ENCODE assay signal across 16 cellular contexts in genomic region chr6:129102741-129103140, GRCh38.
DNase-seq lines count a peak whose midpoint lies in the region; ATAC-seq and TF ChIP-seq lines count a peak whose summit lies in the region.
"Had no signal": no experiment of that assay in that cellular context is flagged by ENCODE, and none has a peak within 500 bp of the region (broad histone marks: within the 10 kb centered on the region; RNA-seq: fewer than 3 reads in every experiment).

No MANE protein-coding gene starts in this region.

- no peak overlapping the region for H3K9ac ChIP-seq in IMR-90 (ENCODE audit: low read depth, low read length)
- H3K9ac ChIP-seq in fibroblast of lung (ENCODE audit: insufficient read depth, low read length), result no peak overlapping the region

- H3K36me3 ChIP-seq in IMR-90 (ENCODE audit: control insufficient read depth, insufficient read depth, low read length), result no peaks in the 10 kb centered on the region
- no peaks in the 10 kb centered on the region for H3K36me3 ChIP-seq in fibroblast of lung (ENCODE audit: control insufficient read depth, insufficient read depth, low read length)
- H3K36me3 ChIP-seq in lung (ENCODE audit: control insufficient read depth in 2 of 2, insufficient read depth in 2 of 2, low read length in 2 of 2), result no peaks in the 10 kb centered on the region
- no peaks in the 10 kb centered on the region for H3K36me3 ChIP-seq in suprapubic skin
- H3K36me3 ChIP-seq: cardiac muscle cell had no signal

- H4K20me1 ChIP-seq in IMR-90 (ENCODE audit: insufficient read depth, low read length) (no peaks in the 10 kb centered on the region), fibroblast of lung (ENCODE audit: control insufficient read depth, extremely low read depth, insufficient read depth, low read length) (no peaks in the 10 kb centered on the region)

- TF ChIP-seq CTCF in IMR-90 (conservative IDR thresholded peaks at IDR 0.05; ENCODE audit: low read depth, low read length) (no peak), fibroblast of lung (conservative IDR thresholded peaks at IDR 0.05 in 1 of 2, IDR thresholded peaks at IDR 0.05 in 1 of 2; ENCODE audit: low read depth in 1 of 2, low read length in 2 of 2) (no peak), lung (IDR thresholded peaks at IDR 0.05; ENCODE audit: control extremely low read depth, extremely low read depth) (no peak), suprapubic skin (IDR thresholded peaks at IDR 0.05) (no peak)

- H4K5ac ChIP-seq in IMR-90 (ENCODE audit: low read depth, low read length), result no peak overlapping the region

- no peak overlapping the region for H2BK5ac ChIP-seq in IMR-90 (ENCODE audit: low read depth, low read length, poor library complexity, severe bottlenecking)

- no peak overlapping the region for H3K56ac ChIP-seq in IMR-90 (ENCODE audit: extremely low read depth, insufficient read depth, low read length)

- dilution Hi-C loops in IMR-90 (cut with HindIII; ENCODE audit: low sequenced_read_pairs, unreplicated experiment), result no loop called here

- peak overlapping the region; percentile 8; the same call in 1 of the 2 replicates for H2AK5ac ChIP-seq in IMR-90 (ENCODE audit: low read depth, low read length)

- H4K8ac ChIP-seq in IMR-90 (ENCODE audit: low read depth in 2 of 2, low read length in 2 of 2), result no peak overlapping the region

- 43% methylated on average over 2 of the region's 4 CpGs; no CpG with 5 or more reads in 1 of the 2 experiments for WGBS in IMR-90 (ENCODE audit: extremely low coverage in 2 of 2, insufficient read length in 1 of 2), 2 experiments
- 69 to 85% methylated on average over 4 of the region's 4 CpGs for WGBS in lung, 2 donors
- WGBS in suprapubic skin, result 76% methylated on average over 4 of the region's 4 CpGs

- peak overlapping the region; percentile 52; the same call in 1 of the 2 replicates for H2BK20ac ChIP-seq in IMR-90 (ENCODE audit: low read depth, low read length)

- ATAC-seq in IMR-90 (ENCODE audit: low read depth) (peak; percentile 48; the same call in 1 of the 2 replicates), lung (ENCODE audit: insufficient read depth, low FRiP score) (peak; percentile 11), GM21515 (IDR thresholded peaks at IDR 0.05; ENCODE audit: unreplicated experiment) (no peak)
- ATAC-seq: activated naive CD4-positive, alpha-beta T cell treated with anti-CD3 and anti-CD28 coated beads, Interleukin-2, amount 50 U/mL, for 72 hours; stimulated activated naive CD8-positive, alpha-beta T cell treated with anti-CD3 and anti-CD28 coated beads, Interleukin-15, amount 100 ng/mL, for 72 hours had no signal

- intact Hi-C loops in IMR-90 (cut with micrococcal nuclease), result no loop called here

- 0 out of 2 replicates have a peak overlapping the region, but pooled peaks have one; percentile 71 for H3K23ac ChIP-seq in IMR-90 (ENCODE audit: low read depth, low read length)

- H2BK15ac ChIP-seq in IMR-90 (ENCODE audit: low read depth, low read length), result peak overlapping the region; percentile 12; the same call in 1 of the 3 replicates

- H2BK120ac ChIP-seq in IMR-90 (ENCODE audit: low read depth, low read length), result peak overlapping the region; percentile 70; the same call in 1 of the 2 replicates

- no TSS peak for BruUV-seq in IMR-90 (replicated peaks; lab: Mats Ljungman, UMichigan)

- TF ChIP-seq EP300 in suprapubic skin (IDR thresholded peaks at IDR 0.05), result no peak

- CTCF ChIA-PET in IMR-90 (lab: Yijun Ruan, JAX), result no interaction called here

- H3K4me1 ChIP-seq in IMR-90 (ENCODE audit: control insufficient read depth, insufficient read depth, low read length), result peaks cover 5% of the 10 kb centered on the region; the same call in 1 of the 2 replicates
- peaks cover 4% of the 10 kb centered on the region for H3K4me1 ChIP-seq in fibroblast of lung (ENCODE audit: control insufficient read depth, extremely low read depth, insufficient read depth, low read length)
- H3K4me1 ChIP-seq in lung (ENCODE audit: control insufficient read depth in 2 of 2, insufficient read depth in 2 of 2, low read length in 2 of 2), result peaks cover 1 to 9% of the 10 kb centered on the region in 2 donors
- H3K4me1 ChIP-seq in suprapubic skin, result peaks cover 4% of the 10 kb centered on the region

- no peak overlapping the region; the same call in 1 of the 2 replicates for H3K4me2 ChIP-seq in IMR-90 (ENCODE audit: low read depth, low read length)
- H3K4me2 ChIP-seq in fibroblast of lung (ENCODE audit: extremely low read depth, insufficient read depth, low read length), result peak overlapping the region; percentile 30

- H3K9me1 ChIP-seq in IMR-90 (ENCODE audit: insufficient read depth, low read length), result peaks cover 5% of the 10 kb centered on the region

- H3K27me3 ChIP-seq in IMR-90 (ENCODE audit: control insufficient read depth, insufficient read depth, low read length), result no peaks in the 10 kb centered on the region
- H3K27me3 ChIP-seq in fibroblast of lung (ENCODE audit: control insufficient read depth, insufficient read depth, low read length), result no peaks in the 10 kb centered on the region
- no peaks in the 10 kb centered on the region for H3K27me3 ChIP-seq in lung (ENCODE audit: control insufficient read depth, insufficient read depth)
- no peaks in the 10 kb centered on the region for H3K27me3 ChIP-seq in suprapubic skin
- H3K27me3 ChIP-seq: cardiac muscle cell had no signal

- in situ Hi-C loops in IMR-90 (cut with MboI; ENCODE audit: low sequenced_read_pairs), result no loop called here

- H2AK9ac ChIP-seq in IMR-90 (replicated peaks; ENCODE audit: low read depth, low read length, poor library complexity), result no peak overlapping the region

- H3K18ac ChIP-seq in IMR-90 (ENCODE audit: low read depth, low read length), result no peak overlapping the region

- TF ChIP-seq RAD21 in IMR-90 (IDR thresholded peaks at IDR 0.05; ENCODE audit: low read length), result no peak

- no peaks in the 10 kb centered on the region for H3K79me1 ChIP-seq in IMR-90 (ENCODE audit: low read depth in 1 of 2, low read length in 2 of 2)

- H3K9me3 ChIP-seq in IMR-90 (ENCODE audit: control insufficient read depth, insufficient read depth, low read length) (no peaks in the 10 kb centered on the region), fibroblast of lung (ENCODE audit: control insufficient read depth, insufficient read depth, low read depth, low read length) (no peaks in the 10 kb centered on the region), lung (ENCODE audit: control insufficient read depth in 2 of 2, insufficient read depth in 1 of 2, low read length in 1 of 2) (peaks cover 0 to 1% of the 10 kb centered on the region in 2 donors), suprapubic skin (no peaks in the 10 kb centered on the region)

- peak overlapping the region; percentile 70 for H3K4ac ChIP-seq in IMR-90 (ENCODE audit: low read depth, low read length)

- POLR2A ChIA-PET in IMR-90 (lab: Charles Lee; ENCODE audit: unreplicated experiment), result no interaction called here

- H4K91ac ChIP-seq in IMR-90 (ENCODE audit: insufficient read depth, low read depth, low read length), result no peak overlapping the region

- peak overlapping the region; percentile 88; the same call in 1 of the 2 replicates for H3K14ac ChIP-seq in IMR-90 (replicated peaks; ENCODE audit: low read depth, low read length)

- H3K4me3 ChIP-seq in IMR-90 (ENCODE audit: insufficient read depth, low read depth, low read length), result no peak overlapping the region
- no peak overlapping the region for H3K4me3 ChIP-seq in fibroblast of lung (replicated peaks in 1 of 4; ENCODE audit: control extremely low read depth in 1 of 4, insufficient read depth in 1 of 4, low read depth in 3 of 4, low read length in 4 of 4)
- H3K4me3 ChIP-seq in lung, result no peak overlapping the region
- no peak overlapping the region for H3K4me3 ChIP-seq in skeletal muscle cell (ENCODE audit: low read depth, low read length)
- no peak overlapping the region for H3K4me3 ChIP-seq in suprapubic skin
- H3K4me3 ChIP-seq: cardiac muscle cell had no signal

- TF ChIP-seq POLR2A in IMR-90 (IDR thresholded peaks at IDR 0.05; ENCODE audit: low read depth, low read length) (no peak), suprapubic skin (IDR thresholded peaks at IDR 0.05) (no peak)

- H3K79me2 ChIP-seq in fibroblast of lung (ENCODE audit: control insufficient read depth, insufficient read depth, low read length), result no peaks in the 10 kb centered on the region

- H2AFZ ChIP-seq in IMR-90 (replicated peaks; ENCODE audit: low read length, poor library complexity) (peak overlapping the region; percentile 74), fibroblast of lung (ENCODE audit: low read length) (no peak overlapping the region)

- DNase-seq in IMR-90 (peak; percentile 42), fibroblast of lung (ENCODE audit: low read depth in 2 of 2) (peak; percentile 17 to 79), lung (ENCODE audit: low spot score) (no peak), skeletal muscle cell (ENCODE audit: low read depth) (peak; percentile 65), suprapubic skin (ENCODE audit: low spot score in 2 of 2) (no peak), activated gamma-delta T cell (lab: John Stamatoyannopoulos, UW) (no peak), SHP77 treated with DMSO at 0.1 percent for 48 hours (lab: John Stamatoyannopoulos, UW) (no peak)
- DNase-seq: activated CD4-positive, alpha-beta T cell treated with anti-CD3 and anti-CD28 coated beads, Interleukin-2, amount 10 ng/mL, durations not matched to agents 24 days and 14 days; activated T-cell treated with anti-CD3 and anti-CD28 coated beads, Interleukin-2, amount 50 U/mL, for 1 hour; glutamatergic neuron; NCI-H2029 treated with DMSO at 0.1 percent for 48 hours; NCI-H526 treated with DMSO at 0.1 percent for 48 hours; stimulated activated naive CD8-positive, alpha-beta T cell treated with anti-CD3 and anti-CD28 coated beads, Interleukin-15, amount 100 ng/mL, for 72 hours had no signal

- no peak overlapping the region for H3K27ac ChIP-seq in IMR-90 (ENCODE audit: insufficient read depth, low read length)
- H3K27ac ChIP-seq in fibroblast of lung (ENCODE audit: insufficient read depth, low read length), result no peak overlapping the region
- peak overlapping the region in 1 of 2 donors; percentile 60 for H3K27ac ChIP-seq in lung (ENCODE audit: low read depth in 1 of 2, low read length in 1 of 2)
- H3K27ac ChIP-seq in suprapubic skin, result no peak overlapping the region
- H3K27ac ChIP-seq: cardiac muscle cell had no signal

TF ChIP-seq in IMR-90, 13 proteins besides CTCF, POLR2A, EP300 and RAD21 (continues in another document):
- TF ChIP-seq USF2 (IDR thresholded peaks at IDR 0.05; ENCODE audit: low read depth, low read length), result no peak
- no peak for TF ChIP-seq CHD1 (IDR thresholded peaks at IDR 0.05; ENCODE audit: low read depth, low read length)
- no peak for TF ChIP-seq NFE2L2 (IDR thresholded peaks at IDR 0.05; ENCODE audit: low read depth, low read length)
- no peak for TF ChIP-seq MAZ (IDR thresholded peaks at IDR 0.05; ENCODE audit: borderline replicate concordance, low read depth, low read length)
- TF ChIP-seq FOS (IDR thresholded peaks at IDR 0.05; ENCODE audit: low read depth, low read length), result no peak

Comparison
In these comparisons a context has a peak if more than half of its experiments do, and no peak if none do; other contexts are left out.
1. DNase-seq: peak in IMR-90 (single experiment), fibroblast of lung (2 of 2) and skeletal muscle cell (single experiment); none in lung (single experiment), suprapubic skin (0 of 2), activated gamma-delta T cell (single experiment) and SHP77 treated with DMSO at 0.1 percent for 48 hours (single experiment).